Comparison of ENCODE assay signal across 16 cellular contexts in genomic region chr9:87116492-87116891, GRCh38.
DNase-seq lines count a peak whose midpoint lies in the region; ATAC-seq and TF ChIP-seq lines count a peak whose summit lies in the region.
"Had no signal": no experiment of that assay in that cellular context is flagged by ENCODE, and none has a peak within 500 bp of the region (broad histone marks: within the 10 kb centered on the region; RNA-seq: fewer than 3 reads in every experiment).

No MANE protein-coding gene starts in this region.

- DNase-seq in esophagus muscularis mucosa (ENCODE audit: extremely low spot score) (no peak), mesendoderm (peak; percentile 18), RKO (ENCODE audit: low spot score) (no peak), middle frontal gyrus (ENCODE audit: extremely low spot score, low spot score) (no peak), G401 (ENCODE audit: low spot score) (no peak)
- DNase-seq: DMS 273 treated with DMSO at 0.1 percent for 48 hours, KBM-7, NCI-H1048, NCI-H2107, NCI-H226, NCI-H524 treated with DMSO at 0.1 percent for 48 hours, SHP77 had no signal

- no peak overlapping the region for H4K8ac ChIP-seq in mesendoderm (ENCODE audit: low read depth, low read length)

- no peak overlapping the region for H3K9ac ChIP-seq in mesendoderm (ENCODE audit: low read length)
- H3K9ac ChIP-seq in stomach smooth muscle (ENCODE audit: low read length in 2 of 2): no peak overlapping the region

- TF ChIP-seq CTCF in esophagus muscularis mucosa (IDR thresholded peaks at IDR 0.05): no peak

- H3K23ac ChIP-seq in mesendoderm (ENCODE audit: low read length): no peak overlapping the region

- H2BK120ac ChIP-seq in mesendoderm (ENCODE audit: low read depth, low read length): no peak overlapping the region

- H3K79me1 ChIP-seq in mesendoderm (ENCODE audit: low read length): no peaks in the 10 kb centered on the region

- H3K27me3 ChIP-seq in esophagus muscularis mucosa: no peaks in the 10 kb centered on the region
- H3K27me3 ChIP-seq in mesendoderm (ENCODE audit: insufficient read depth, low read length, poor library complexity): no peaks in the 10 kb centered on the region
- H3K27me3 ChIP-seq in stomach smooth muscle (ENCODE audit: control insufficient read depth in 1 of 2, insufficient read depth in 2 of 2, low read length in 2 of 2): no peaks in the 10 kb centered on the region

- H3K27ac ChIP-seq in esophagus muscularis mucosa (replicated peaks in 1 of 4) (peak overlapping the region in 3 of 4 donors; percentile 20 to 57 (median 46)), mesendoderm (ENCODE audit: low read depth, low read length) (no peak overlapping the region), stomach smooth muscle (ENCODE audit: low read length) (peak overlapping the region; percentile 18)
- H3K27ac ChIP-seq: C4-2B had no signal

- H3K79me2 ChIP-seq in mesendoderm (ENCODE audit: control insufficient read depth, insufficient read depth, low read length): no peaks in the 10 kb centered on the region

- H3K56ac ChIP-seq in mesendoderm (ENCODE audit: low read length): no peak overlapping the region

- H4K5ac ChIP-seq in mesendoderm (ENCODE audit: low read length): no peak overlapping the region

- no peak overlapping the region for H2BK15ac ChIP-seq in mesendoderm (replicated peaks; ENCODE audit: low read depth)

- H3K4me2 ChIP-seq in mesendoderm (ENCODE audit: low read length): no peak overlapping the region

- no peak overlapping the region for H2AK5ac ChIP-seq in mesendoderm (ENCODE audit: low read length)

- intact Hi-C loops in esophagus muscularis mucosa (cut with DNase I): loop anchor here (10.0 kb wide), 1 partner anchor 82 kb away; no protein-coding TSS in a partner anchor

- TF ChIP-seq POLR2A in esophagus muscularis mucosa (IDR thresholded peaks at IDR 0.05; ENCODE audit: low read depth): no peak

- H3K4me3 ChIP-seq in esophagus muscularis mucosa: no peak overlapping the region
- H3K4me3 ChIP-seq in mesendoderm (ENCODE audit: low read length): no peak overlapping the region
- H3K4me3 ChIP-seq in stomach smooth muscle (ENCODE audit: low read length in 2 of 2): no peak overlapping the region

- H3K4me1 ChIP-seq in esophagus muscularis mucosa (peaks cover 32 to 51% (median 48%) of the 10 kb centered on the region in 4 donors), mesendoderm (ENCODE audit: control insufficient read depth, low read depth, low read length) (no peaks in the 10 kb centered on the region), stomach smooth muscle (ENCODE audit: control insufficient read depth, insufficient read depth, low read length) (peaks cover 39% of the 10 kb centered on the region)

- no peak overlapping the region for H3K4ac ChIP-seq in mesendoderm (ENCODE audit: low read depth, low read length)

- peak; percentile 2; the same call in 1 of the 3 replicates for ATAC-seq in SK-N-SH treated with all-trans-retinoic acid at 6 μM for 48 hours
- ATAC-seq: Panc1 had no signal

- no peak overlapping the region for H2BK5ac ChIP-seq in mesendoderm (ENCODE audit: low read length)

- H3K36me3 ChIP-seq in esophagus muscularis mucosa (no peaks in the 10 kb centered on the region), mesendoderm (ENCODE audit: control insufficient read depth, insufficient read depth, low read length) (no peaks in the 10 kb centered on the region), stomach smooth muscle (ENCODE audit: control insufficient read depth in 2 of 2, insufficient read depth in 2 of 2, low read length in 2 of 2) (no peaks in the 10 kb centered on the region)

- H3K9me3 ChIP-seq in esophagus muscularis mucosa (peaks cover 0 to under 1% (median 0%) of the 10 kb centered on the region in 4 donors), stomach smooth muscle (ENCODE audit: control insufficient read depth in 2 of 2, low read length in 2 of 2) (no peaks in the 10 kb centered on the region)

- WGBS in esophagus muscularis mucosa: 85% methylated on average over 3 of the region's 3 CpGs
- WGBS in mesendoderm (ENCODE audit: extremely low coverage, insufficient coverage, low lambda C conversion rate): no CpG with 5 or more reads among the region's 3 CpGs

- no peak for TF ChIP-seq EP300 in esophagus muscularis mucosa (IDR thresholded peaks at IDR 0.05)

- H3K18ac ChIP-seq in mesendoderm (ENCODE audit: low read length): no peak overlapping the region

- in situ Hi-C loops in G401 (cut with HindIII; ENCODE audit: low sequenced_read_pairs): no loop called here

TF ChIP-seq in SK-N-SH treated with all-trans-retinoic acid at 6 μM for 48 hours, 23 proteins besides CTCF, POLR2A, EP300 and RAD21 (continues in another document):
- TF ChIP-seq PPARA (CRISPR knock-in tag; IDR thresholded peaks at IDR 0.05; ENCODE audit: borderline replicate concordance) (no peak), ZNF70 (CRISPR knock-in tag; IDR thresholded peaks at IDR 0.05) (no peak), CSRNP3 (CRISPR knock-in tag; IDR thresholded peaks at IDR 0.05) (no peak), ZFP3 (CRISPR knock-in tag; IDR thresholded peaks at IDR 0.05) (no peak), PATZ1 (CRISPR knock-in tag; IDR thresholded peaks at IDR 0.05; ENCODE audit: borderline replicate concordance) (no peak), ARNTL (CRISPR knock-in tag; IDR thresholded peaks at IDR 0.05; ENCODE audit: borderline replicate concordance, low read depth) (no peak), POU6F1 (CRISPR knock-in tag; IDR thresholded peaks at IDR 0.05; ENCODE audit: borderline replicate concordance, low read depth) (no peak), RARB (CRISPR knock-in tag; IDR thresholded peaks at IDR 0.05) (no peak), SNAI2 (CRISPR knock-in tag; IDR thresholded peaks at IDR 0.05) (no peak), TOX (CRISPR knock-in tag; IDR thresholded peaks at IDR 0.05; ENCODE audit: borderline replicate concordance) (no peak), ESRRG (CRISPR knock-in tag; IDR thresholded peaks at IDR 0.05) (no peak), CREB5 (CRISPR knock-in tag; IDR thresholded peaks at IDR 0.05; ENCODE audit: low read depth) (no peak), ZNF565 (CRISPR knock-in tag; conservative IDR thresholded peaks at IDR 0.05; ENCODE audit: low read depth) (no peak)
